Comparison of ENCODE assay signal across 26 cellular contexts in the genomic region with DNA sequence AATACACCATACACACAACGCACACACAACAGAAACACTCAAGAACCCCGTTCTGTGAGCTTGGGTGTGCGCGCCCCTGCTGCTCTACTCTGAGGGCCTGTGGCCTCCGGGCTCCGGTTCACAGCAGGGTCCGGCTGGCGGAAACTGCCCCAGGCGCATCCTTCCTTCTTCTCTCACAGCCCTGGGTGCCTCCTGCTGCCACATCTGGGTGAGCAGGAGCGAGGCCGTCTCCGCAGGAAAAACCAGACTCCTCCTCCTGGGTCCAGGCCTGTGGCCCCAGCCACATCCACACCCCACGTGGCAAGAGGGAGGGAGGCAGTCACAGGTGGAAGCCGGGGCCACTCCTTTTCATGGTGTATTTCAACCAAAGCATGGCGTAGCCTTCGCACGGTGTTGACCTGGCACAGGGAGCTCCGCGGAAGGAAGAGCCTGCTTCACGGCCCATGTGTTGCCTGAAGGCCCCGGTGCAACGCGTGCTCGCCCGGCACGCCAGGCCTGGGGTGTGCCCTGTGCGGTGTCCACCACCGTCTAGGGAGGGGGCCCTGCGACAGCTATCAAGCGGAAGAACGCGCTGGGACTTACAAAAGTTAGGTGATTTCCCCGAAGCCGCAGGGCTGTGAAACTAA.
"Had no signal": no experiment of that assay in that cellular context is flagged by ENCODE, and none has a peak within 500 bp of the region (broad histone marks: within the 10 kb centered on the region; RNA-seq: fewer than 3 reads in every experiment).

No MANE protein-coding gene starts in this region.

- H2AFZ ChIP-seq: neural progenitor cell had no signal

- H3K27ac ChIP-seq: dorsolateral prefrontal cortex, epithelial cell of prostate, esophagus muscularis mucosa, foreskin keratinocyte, gastroesophageal sphincter, heart left ventricle, neural progenitor cell, ovary, psoas muscle, sigmoid colon, stomach, thyroid gland had no signal

- H3K36me3 ChIP-seq: esophagus muscularis mucosa, gastroesophageal sphincter, heart left ventricle, neural progenitor cell, ovary, sigmoid colon, stomach, thyroid gland had no signal

- H3K4me2 ChIP-seq: neural progenitor cell had no signal

- H3K4me3 ChIP-seq: dorsolateral prefrontal cortex, esophagus muscularis mucosa, gastroesophageal sphincter, heart left ventricle, lung, neural progenitor cell, ovary, psoas muscle, sigmoid colon, stomach, thyroid gland had no signal

- H3K4me1 ChIP-seq: esophagus muscularis mucosa, foreskin keratinocyte, gastroesophageal sphincter, heart left ventricle, neural progenitor cell, psoas muscle, sigmoid colon, stomach, thyroid gland had no signal

- DNase-seq: dorsolateral prefrontal cortex; effector CD8-positive, alpha-beta T cell; endodermal cell; foreskin keratinocyte; heart left ventricle; hypothalamus; immature natural killer cell; left ventricle myocardium superior; mesenchymal stem cell; midbrain; naive thymus-derived CD4-positive, alpha-beta T cell; nucleus accumbens; ovary; psoas muscle; sigmoid colon; stimulated activated CD4-positive, alpha-beta T cell treated with anti-CD3 and anti-CD28 coated beads, Interleukin-2, amount 100 ng/mL, for 24 hours; stimulated activated CD4-positive, alpha-beta T cell treated with anti-CD3 and anti-CD28 coated beads, Interleukin-4, amount 100 ng/mL, for 24 hours; stimulated activated naive CD4-positive, alpha-beta T cell treated with Interleukin-2 at 50 U/mL for 16 hours; stomach; thyroid gland; trophoblast cell had no signal

- H3K9me3 ChIP-seq: esophagus muscularis mucosa, gastroesophageal sphincter, heart left ventricle, ovary, psoas muscle, sigmoid colon, stomach, thyroid gland had no signal

- H3K9ac ChIP-seq: neural progenitor cell had no signal

- H3K27me3 ChIP-seq: foreskin keratinocyte, neural progenitor cell, ovary, thyroid gland had no signal
